1 cellular context compared by ENCODE assay signal in the genomic region with DNA sequence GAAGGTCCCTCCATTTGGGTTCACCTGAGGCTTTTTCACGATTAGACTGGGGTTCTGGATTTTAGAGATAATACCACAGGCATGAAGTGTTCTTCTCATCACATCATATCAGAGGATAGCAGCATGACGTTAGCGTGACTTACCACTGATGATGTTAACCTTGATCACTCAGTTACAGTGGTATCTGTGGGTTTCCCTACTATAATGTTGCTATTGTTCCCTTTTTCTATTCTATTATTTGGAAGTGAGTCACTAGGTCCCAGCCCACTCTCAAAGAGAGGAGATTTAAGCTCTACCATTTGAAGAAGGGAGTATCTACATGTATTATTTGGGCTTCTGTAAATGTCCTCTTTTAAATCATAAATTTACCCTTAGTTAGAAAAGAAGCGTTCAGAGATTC.
TF ChIP-seq lines count a peak whose summit lies in the region.

No MANE protein-coding gene starts in this region.

TF ChIP-seq in IMR-90, 13 proteins besides CTCF, POLR2A, EP300 and RAD21 (continued from another document):
- TF ChIP-seq MAFK (IDR thresholded peaks at IDR 0.05; ENCODE audit: low read depth, low read length), result no peak
- TF ChIP-seq, protein P1, sequence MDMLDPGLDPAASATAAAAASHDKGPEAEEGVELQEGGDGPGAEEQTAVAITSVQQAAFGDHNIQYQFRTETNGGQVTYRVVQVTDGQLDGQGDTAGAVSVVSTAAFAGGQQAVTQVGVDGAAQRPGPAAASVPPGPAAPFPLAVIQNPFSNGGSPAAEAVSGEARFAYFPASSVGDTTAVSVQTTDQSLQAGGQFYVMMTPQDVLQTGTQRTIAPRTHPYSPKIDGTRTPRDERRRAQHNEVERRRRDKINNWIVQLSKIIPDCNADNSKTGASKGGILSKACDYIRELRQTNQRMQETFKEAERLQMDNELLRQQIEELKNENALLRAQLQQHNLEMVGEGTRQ (IDR thresholded peaks at IDR 0.05; ENCODE audit: low read depth, low read length), result no peak
TF ChIP-seq in IMR-90: peak in this region for 0.
